2 cellular contexts compared by ENCODE assay signal in genomic region chr12:90502070-90502469, GRCh38.
A peak's percentile ranks its signal among the peaks of the same experiment; 100 is the strongest.
TF ChIP-seq lines count a peak whose summit lies in the region.

No MANE protein-coding gene starts in this region.

TF ChIP-seq in GM12878, 131 proteins besides CTCF, POLR2A, EP300 and RAD21 (continued from another document):
- peak; percentile 69 for TF ChIP-seq ZBTB40 (IDR thresholded peaks at IDR 0.05; ENCODE audit: borderline replicate concordance)

TF ChIP-seq in K562, 482 proteins besides CTCF, POLR2A, EP300 and RAD21:
- TF ChIP-seq ZBTB40 (IDR thresholded peaks at IDR 0.05) = peak; percentile 45; the same call in 1 of the 2 replicates
- TF ChIP-seq ZBTB40 (CRISPR knock-in tag; IDR thresholded peaks at IDR 0.05) = peak; percentile 58; the same call in 1 of the 2 replicates
- TF ChIP-seq DACH1 (IDR thresholded peaks at IDR 0.05; ENCODE audit: partially characterized antibody) = no peak
